In the genomic region with DNA sequence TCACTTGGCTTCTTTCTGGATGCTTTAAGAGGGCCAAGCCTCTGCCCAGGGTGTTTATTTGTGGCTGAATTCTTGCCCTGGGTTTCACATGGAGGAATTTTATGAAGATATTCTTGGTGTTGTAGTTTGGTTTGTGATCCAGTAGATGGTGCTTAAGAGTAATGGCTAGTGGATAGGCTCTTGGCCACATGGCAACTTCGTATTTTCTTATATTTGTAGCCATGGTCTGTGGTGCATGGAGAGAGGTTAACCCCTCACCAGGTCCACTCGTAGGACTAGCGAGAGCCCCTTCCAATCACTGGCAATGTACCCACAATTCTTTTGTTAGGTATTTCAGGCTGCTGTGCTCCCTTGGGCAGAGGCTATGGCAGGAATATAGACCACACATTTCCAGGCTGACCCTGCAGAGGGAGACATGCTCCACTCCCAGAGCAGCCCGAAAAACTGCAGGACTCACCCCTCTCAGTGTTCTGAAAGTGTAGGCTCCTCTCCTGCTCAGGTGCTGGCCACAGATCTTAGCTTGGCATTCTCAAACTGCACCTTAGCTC, we compare ENCODE assay signal across 11 cellular contexts.
A peak's percentile ranks its signal among the peaks of the same experiment; 100 is the strongest.
DNase-seq lines count a peak whose midpoint lies in the region; ATAC-seq and TF ChIP-seq lines count a peak whose summit lies in the region.
"Had no signal": no experiment of that assay in that cellular context is flagged by ENCODE, and none has a peak within 500 bp of the region (broad histone marks: within the 10 kb centered on the region; RNA-seq: fewer than 3 reads in every experiment).

No MANE protein-coding gene starts in this region.

- no peaks in the 10 kb centered on the region for H3K27me3 ChIP-seq in ACC112 (ENCODE audit: insufficient read depth, low read length)
- no peaks in the 10 kb centered on the region for H3K27me3 ChIP-seq in CD8-positive, alpha-beta T cell (ENCODE audit: insufficient read depth, low read length)
- H3K27me3 ChIP-seq: ascending aorta had no signal

- intact Hi-C loops in OCI-LY7 (cut with micrococcal nuclease; ENCODE audit: unreplicated experiment) (no loop called here), natural killer cell (cut with micrococcal nuclease) (no loop called here)
- intact Hi-C loops in CD8-positive, alpha-beta T cell (cut with DNase I, micrococcal nuclease), result no loop called here

- DNase-seq in GM20000 (ENCODE audit: low spot score) (peak; percentile 3), OCI-LY7 (ENCODE audit: low spot score) (no peak), foreskin fibroblast (peak; percentile 18 to 50), natural killer cell (no peak), NCI-H1105 (lab: John Stamatoyannopoulos, UW) (no peak)
- DNase-seq in CD8-positive, alpha-beta T cell, result no peak
- DNase-seq: GF-D8, NCI-H2029 had no signal

- CTCF ChIA-PET in OCI-LY7 (lab: Charles Lee; ENCODE audit: unreplicated experiment), result no interaction called here
- CTCF ChIA-PET in CD8-positive, alpha-beta T cell (lab: Charles Lee), result no interaction called here

- H3K4me2 ChIP-seq in OCI-LY7 (ENCODE audit: low read length), result no peak overlapping the region

- no peak overlapping the region for H3K4me3 ChIP-seq in ACC112 (ENCODE audit: low read depth, low read length)
- H3K4me3 ChIP-seq in OCI-LY7 (ENCODE audit: low read depth, low read length, poor library complexity, severe bottlenecking), result no peak overlapping the region
- H3K4me3 ChIP-seq in foreskin fibroblast (ENCODE audit: low read depth in 1 of 2, low read length in 2 of 2), result no peak overlapping the region
- no peak overlapping the region for H3K4me3 ChIP-seq in CD8-positive, alpha-beta T cell (ENCODE audit: low read depth, low read length)
- H3K4me3 ChIP-seq: ascending aorta had no signal

- H4K20me1 ChIP-seq in OCI-LY7 (ENCODE audit: insufficient read depth, low read length), result no peaks in the 10 kb centered on the region

- TF ChIP-seq CTCF in GM20000 (IDR thresholded peaks at IDR 0.05; ENCODE audit: extremely low read depth, missing control alignments) (no peak), OCI-LY7 (conservative IDR thresholded peaks at IDR 0.05; ENCODE audit: low read length) (peak; percentile 48; the same call in 1 of the 2 replicates), foreskin fibroblast (IDR thresholded peaks at IDR 0.05; ENCODE audit: low read depth, low read length) (peak; percentile 43), natural killer cell (IDR thresholded peaks at IDR 0.05) (no peak)
- TF ChIP-seq CTCF in CD8-positive, alpha-beta T cell (IDR thresholded peaks at IDR 0.05), result no peak

- no peaks in the 10 kb centered on the region for H3K9me2 ChIP-seq in OCI-LY7 (ENCODE audit: insufficient read depth, low read length)

- H3K4me1 Mint-ChIP-seq in CD8-positive, alpha-beta T cell (ENCODE audit: low read depth), result no peaks in the 10 kb centered on the region
- H3K4me1 Mint-ChIP-seq in natural killer cell, result peaks cover 6% of the 10 kb centered on the region in 2 donors

- H3K4me3 Mint-ChIP-seq in CD8-positive, alpha-beta T cell, result no peak overlapping the region
- H3K4me3 Mint-ChIP-seq in natural killer cell, result no peak overlapping the region

- H2AFZ ChIP-seq in ACC112 (ENCODE audit: low read length, unreplicated experiment), result peak overlapping the region; percentile 44
- no peak overlapping the region for H2AFZ ChIP-seq in OCI-LY7 (ENCODE audit: low read length)

- BruUV-seq in OCI-LY7 (replicated peaks; lab: Mats Ljungman, UMichigan), result no TSS peak

- H3K4me1 ChIP-seq in ACC112 (ENCODE audit: control insufficient read depth, insufficient read depth, low read length, unreplicated experiment) (peaks cover 3% of the 10 kb centered on the region), OCI-LY7 (ENCODE audit: insufficient read depth, low read length, poor library complexity, severe bottlenecking) (no peaks in the 10 kb centered on the region)
- no peaks in the 10 kb centered on the region for H3K4me1 ChIP-seq in CD8-positive, alpha-beta T cell (ENCODE audit: insufficient read depth, low read length)
- H3K4me1 ChIP-seq: ascending aorta had no signal

- no peaks in the 10 kb centered on the region for H3K9me3 ChIP-seq in OCI-LY7 (ENCODE audit: low read length)
- H3K9me3 ChIP-seq in CD8-positive, alpha-beta T cell (ENCODE audit: low read length), result no peaks in the 10 kb centered on the region
- H3K9me3 ChIP-seq: ascending aorta had no signal

- H3K27ac Mint-ChIP-seq in CD8-positive, alpha-beta T cell, result no peak overlapping the region
- H3K27ac Mint-ChIP-seq in natural killer cell, result no peak overlapping the region

- H3K36me3 Mint-ChIP-seq in CD8-positive, alpha-beta T cell, result no peaks in the 10 kb centered on the region
- peaks cover 8% of the 10 kb centered on the region for H3K36me3 Mint-ChIP-seq in natural killer cell

- H3K27me3 Mint-ChIP-seq in CD8-positive, alpha-beta T cell (ENCODE audit: low read depth), result peaks cover 2% of the 10 kb centered on the region
- peaks cover 5 to 20% of the 10 kb centered on the region in 2 donors for H3K27me3 Mint-ChIP-seq in natural killer cell (ENCODE audit: low read depth in 2 of 2)

- POLR2A ChIA-PET in OCI-LY7 (lab: Charles Lee), result no interaction called here
- POLR2A ChIA-PET in CD8-positive, alpha-beta T cell (lab: Charles Lee), result no interaction called here

- H3K36me3 ChIP-seq in ACC112 (ENCODE audit: insufficient read depth, low read length) (no peaks in the 10 kb centered on the region), OCI-LY7 (ENCODE audit: insufficient read depth, low read length) (no peaks in the 10 kb centered on the region)
- no peaks in the 10 kb centered on the region for H3K36me3 ChIP-seq in CD8-positive, alpha-beta T cell (ENCODE audit: insufficient read depth, low read length)
- H3K36me3 ChIP-seq: ascending aorta had no signal

- H3K27ac ChIP-seq in ACC112 (ENCODE audit: low read depth, low read length) (no peak overlapping the region), OCI-LY7 (ENCODE audit: low read depth, low read length, poor library complexity, severe bottlenecking) (no peak overlapping the region)
- H3K27ac ChIP-seq in CD8-positive, alpha-beta T cell (ENCODE audit: low read depth, low read length), result no peak overlapping the region
- H3K27ac ChIP-seq: ascending aorta had no signal

- no peak for ATAC-seq in GM19397 (IDR thresholded peaks at IDR 0.05; ENCODE audit: unreplicated experiment)
- no peak for ATAC-seq in CD8-positive, alpha-beta T cell
- ATAC-seq in natural killer cell, result no peak

- no peaks in the 10 kb centered on the region for H3K79me2 ChIP-seq in ACC112 (ENCODE audit: control insufficient read depth, insufficient read depth, low read length, unreplicated experiment)
- no peaks in the 10 kb centered on the region for H3K79me2 ChIP-seq in OCI-LY7 (ENCODE audit: insufficient read depth, low read depth, low read length)

- H3K9me3 Mint-ChIP-seq in CD8-positive, alpha-beta T cell, result peaks cover 9% of the 10 kb centered on the region
- H3K9me3 Mint-ChIP-seq in natural killer cell, result peaks cover 3 to 4% of the 10 kb centered on the region in 2 donors

Comparison
In these comparisons a context has a peak if more than half of its experiments do, and no peak if none do; other contexts are left out.
1. DNase-seq: peak in GM20000 (single experiment) and foreskin fibroblast (2 of 2); none in OCI-LY7 (single experiment), CD8-positive, alpha-beta T cell (0 of 7), natural killer cell (single experiment) and NCI-H1105 (single experiment).
2. CTCF ChIP-seq: peak in OCI-LY7 (single experiment) and foreskin fibroblast (single experiment); none in GM20000 (single experiment), CD8-positive, alpha-beta T cell (single experiment) and natural killer cell (single experiment).